ENCODE assay signal across 27 cellular contexts in the genomic region with DNA sequence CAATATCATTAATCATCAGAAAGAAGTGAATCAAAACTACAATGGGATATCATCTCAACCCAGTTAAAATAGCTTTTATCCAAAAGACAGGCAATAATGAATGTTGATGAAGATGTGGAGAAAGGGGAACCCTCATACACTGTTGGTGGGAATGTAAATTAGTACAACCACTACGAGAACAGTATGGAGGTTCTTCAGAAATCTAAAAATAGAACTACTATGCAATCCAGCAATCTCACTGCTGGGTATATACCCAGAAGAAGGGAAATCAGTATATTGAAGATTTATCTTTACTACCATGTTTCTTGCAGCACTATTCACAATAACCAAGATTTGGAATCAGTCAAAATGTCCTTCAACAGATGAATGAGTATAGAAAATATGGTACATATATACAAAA.
"Had no signal": no experiment of that assay in that cellular context is flagged by ENCODE, and none has a peak within 500 bp of the region (broad histone marks: within the 10 kb centered on the region; RNA-seq: fewer than 3 reads in every experiment).

No MANE protein-coding gene starts in this region.

- H3K9me3 ChIP-seq: testis, thoracic aorta, thyroid gland, tibial artery, tibial nerve, transverse colon, upper lobe of left lung, upper lobe of right lung, uterus, vagina had no signal

- H3K4me3 Mint-ChIP-seq: stimulated activated effector memory CD8-positive, alpha-beta T cell treated with anti-CD3 and anti-CD28 coated beads, Interleukin-12 subunit alpha, Interleukin-12 subunit beta, amount 100 ng/mL, for 72 hours; stimulated activated memory B cell treated with anti-CD40 and anti-IgM and Interleukin-4, amounts not matched to agents 10 μg/mL and 1 μg/mL and 100 μg/mL, for 72 hours; stimulated activated naive CD8-positive, alpha-beta T cell treated with anti-CD3 and anti-CD28 coated beads, Interleukin-15, amount 100 ng/mL, for 72 hours; stimulated activated naive CD8-positive, alpha-beta T cell treated with anti-CD3 and anti-CD28 coated beads, Interleukin-15, Interleukin-2, amounts not matched to agents 100 ng/mL and 50 ng/mL, for 24 hours; type B pancreatic cell had no signal

- H3K4me1 ChIP-seq: stomach, testis, thyroid gland, tibial artery, tibial nerve, transverse colon, upper lobe of left lung, upper lobe of right lung, uterus, vagina had no signal

- DNase-seq: stimulated activated CD4-positive, alpha-beta T cell treated with anti-CD3 and anti-CD28 coated beads, Interleukin-2, amount 100 ng/mL, for 24 hours; stimulated activated CD4-positive, alpha-beta T cell treated with anti-CD3 and anti-CD28 coated beads, Interleukin-2, amount 100 ng/mL, for 48 hours; stimulated activated CD4-positive, alpha-beta T cell treated with anti-CD3 and anti-CD28 coated beads, Interleukin-4, amount 100 ng/mL, for 1 hour; stimulated activated CD4-positive, alpha-beta T cell treated with anti-CD3 and anti-CD28 coated beads, Interleukin-4, amount 100 ng/mL, for 24 hours; stimulated activated CD4-positive, alpha-beta T cell treated with anti-CD3 and anti-CD28 coated beads, Interleukin-4, amount 100 ng/mL, for 4 hours; stimulated activated CD8-positive, alpha-beta memory T cell treated with anti-CD3 and anti-CD28 coated beads, Interleukin-4, amount 100 ng/mL, for 48 hours; stimulated activated naive CD4-positive, alpha-beta T cell; stimulated activated naive CD4-positive, alpha-beta T cell treated with Interleukin-2 at 50 U/mL for 16 hours; stimulated activated naive CD8-positive, alpha-beta T cell treated with anti-CD3 and anti-CD28 coated beads, Interleukin-15, amount 100 ng/mL, for 72 hours; stimulated activated naive CD8-positive, alpha-beta T cell treated with anti-CD3 and anti-CD28 coated beads, Interleukin-15, Interleukin-2, amounts not matched to agents 100 U/mL and 50 U/mL, for 24 hours; stomach; substantia nigra; testis; thyroid gland; tibial artery; transverse colon; trophoblast cell; upper lobe of left lung; upper lobe of right lung; uterus had no signal

- H3K27ac Mint-ChIP-seq: stimulated activated effector memory CD8-positive, alpha-beta T cell treated with anti-CD3 and anti-CD28 coated beads, Interleukin-12 subunit alpha, Interleukin-12 subunit beta, amount 100 ng/mL, for 72 hours; stimulated activated memory B cell treated with anti-CD40 and anti-IgM and Interleukin-4, amounts not matched to agents 10 μg/mL and 1 μg/mL and 100 μg/mL, for 72 hours; stimulated activated naive CD8-positive, alpha-beta T cell treated with anti-CD3 and anti-CD28 coated beads, Interleukin-15, amount 100 ng/mL, for 72 hours; stimulated activated naive CD8-positive, alpha-beta T cell treated with anti-CD3 and anti-CD28 coated beads, Interleukin-15, Interleukin-2, amounts not matched to agents 100 ng/mL and 50 ng/mL, for 24 hours; type B pancreatic cell had no signal

- H3K4me1 Mint-ChIP-seq: stimulated activated effector memory CD8-positive, alpha-beta T cell treated with anti-CD3 and anti-CD28 coated beads, Interleukin-12 subunit alpha, Interleukin-12 subunit beta, amount 100 ng/mL, for 72 hours; stimulated activated naive CD8-positive, alpha-beta T cell treated with anti-CD3 and anti-CD28 coated beads, Interleukin-15, amount 100 ng/mL, for 72 hours had no signal

- ATAC-seq: stimulated activated effector memory CD8-positive, alpha-beta T cell treated with anti-CD3 and anti-CD28 coated beads, Interleukin-12 subunit alpha, Interleukin-12 subunit beta, amount 100 ng/mL, for 72 hours; stimulated activated memory B cell treated with anti-CD40 and anti-IgM and Interleukin-4, amounts not matched to agents 10 μg/mL and 1 μg/mL and 100 μg/mL, for 72 hours; stimulated activated naive CD8-positive, alpha-beta T cell treated with anti-CD3 and anti-CD28 coated beads, Interleukin-15, amount 100 ng/mL, for 72 hours; stimulated activated naive CD8-positive, alpha-beta T cell treated with anti-CD3 and anti-CD28 coated beads, Interleukin-15, Interleukin-2, amounts not matched to agents 100 U/mL and 50 U/mL, for 24 hours; upper lobe of right lung had no signal

- H3K27me3 ChIP-seq: stomach, testis, thyroid gland, tibial artery, tibial nerve, transverse colon, upper lobe of left lung, upper lobe of right lung, uterus, vagina had no signal

- H3K9me3 Mint-ChIP-seq: stimulated activated effector memory CD8-positive, alpha-beta T cell treated with anti-CD3 and anti-CD28 coated beads, Interleukin-12 subunit alpha, Interleukin-12 subunit beta, amount 100 ng/mL, for 72 hours had no signal

- H3K27me3 Mint-ChIP-seq: stimulated activated memory B cell treated with anti-CD40 and anti-IgM and Interleukin-4, amounts not matched to agents 10 μg/mL and 1 μg/mL and 100 μg/mL, for 72 hours; stimulated activated naive CD8-positive, alpha-beta T cell treated with anti-CD3 and anti-CD28 coated beads, Interleukin-15, amount 100 ng/mL, for 72 hours; stimulated activated naive CD8-positive, alpha-beta T cell treated with anti-CD3 and anti-CD28 coated beads, Interleukin-15, Interleukin-2, amounts not matched to agents 100 ng/mL and 50 ng/mL, for 24 hours; type B pancreatic cell had no signal

- H3K27ac ChIP-seq: stomach, testis, thoracic aorta, thyroid gland, tibial artery, tibial nerve, transverse colon, upper lobe of left lung, upper lobe of right lung, uterus, vagina had no signal

- H3K4me3 ChIP-seq: stomach, testis, thoracic aorta, thyroid gland, tibial artery, tibial nerve, transverse colon, upper lobe of left lung, upper lobe of right lung, uterus, vagina had no signal

- H3K36me3 ChIP-seq: stomach, thoracic aorta, thyroid gland, tibial artery, tibial nerve, transverse colon, upper lobe of left lung, upper lobe of right lung, uterus, vagina had no signal

- H3K36me3 Mint-ChIP-seq: stimulated activated effector memory CD8-positive, alpha-beta T cell treated with anti-CD3 and anti-CD28 coated beads, Interleukin-12 subunit alpha, Interleukin-12 subunit beta, amount 100 ng/mL, for 72 hours; stimulated activated memory B cell treated with anti-CD40 and anti-IgM and Interleukin-4, amounts not matched to agents 10 μg/mL and 1 μg/mL and 100 μg/mL, for 72 hours; type B pancreatic cell had no signal
